In genomic region chr5:31283326-31283725, GRCh38 we compare ENCODE assay signal across 28 cellular contexts.
"Had no signal": no experiment of that assay in that cellular context is flagged by ENCODE, and none has a peak within 500 bp of the region (broad histone marks: within the 10 kb centered on the region; RNA-seq: fewer than 3 reads in every experiment).

No MANE protein-coding gene starts in this region.

- H3K36me3 ChIP-seq: left ventricle myocardium inferior, neural progenitor cell, neutrophil, ovary, prostate gland, spleen, suprapubic skin, thoracic aorta, tibial artery, upper lobe of right lung, uterus had no signal

- H3K4me1 ChIP-seq: left ventricle myocardium inferior, prostate gland, suprapubic skin, upper lobe of right lung, uterus had no signal

- H3K9me3 ChIP-seq: left ventricle myocardium inferior, neutrophil, ovary, prostate gland, spleen, suprapubic skin, thoracic aorta, tibial artery, upper lobe of right lung, uterus had no signal

- DNase-seq: hippocampal formation; islet precursor cell; left ventricle myocardium inferior; mesendoderm; naive B cell; natural killer cell; nephron progenitor cell; occipital lobe; ovary; posterior cingulate gyrus; retina; right cardiac atrium; small intestine; spleen; stimulated activated CD4-positive, alpha-beta T cell treated with anti-CD3 and anti-CD28 coated beads, Interleukin-4, amount 100 ng/mL, for 24 hours; stimulated activated naive CD4-positive, alpha-beta T cell; tibial artery; trophoblast cell; upper lobe of right lung; uterus had no signal

- H3K27ac ChIP-seq: left ventricle myocardium inferior, neural progenitor cell, neutrophil, ovary, prostate gland, spleen, suprapubic skin, thoracic aorta, upper lobe of right lung, uterus had no signal

- H3K27me3 ChIP-seq: neural progenitor cell, neutrophil, ovary, spleen, suprapubic skin, tibial artery, upper lobe of right lung, uterus had no signal

- ATAC-seq: natural killer cell; right cardiac atrium; sciatic nerve; stimulated activated effector memory CD8-positive, alpha-beta T cell treated with anti-CD3 and anti-CD28 coated beads, Interleukin-12 subunit alpha, Interleukin-12 subunit beta, amount 100 ng/mL, for 72 hours; upper lobe of right lung had no signal

- H3K4me3 ChIP-seq: left ventricle myocardium inferior, lung, neural progenitor cell, ovary, prostate gland, spleen, suprapubic skin, thoracic aorta, tibial artery, upper lobe of right lung, uterus had no signal
